ENCODE assay signal across 8 cellular contexts in the genomic region with DNA sequence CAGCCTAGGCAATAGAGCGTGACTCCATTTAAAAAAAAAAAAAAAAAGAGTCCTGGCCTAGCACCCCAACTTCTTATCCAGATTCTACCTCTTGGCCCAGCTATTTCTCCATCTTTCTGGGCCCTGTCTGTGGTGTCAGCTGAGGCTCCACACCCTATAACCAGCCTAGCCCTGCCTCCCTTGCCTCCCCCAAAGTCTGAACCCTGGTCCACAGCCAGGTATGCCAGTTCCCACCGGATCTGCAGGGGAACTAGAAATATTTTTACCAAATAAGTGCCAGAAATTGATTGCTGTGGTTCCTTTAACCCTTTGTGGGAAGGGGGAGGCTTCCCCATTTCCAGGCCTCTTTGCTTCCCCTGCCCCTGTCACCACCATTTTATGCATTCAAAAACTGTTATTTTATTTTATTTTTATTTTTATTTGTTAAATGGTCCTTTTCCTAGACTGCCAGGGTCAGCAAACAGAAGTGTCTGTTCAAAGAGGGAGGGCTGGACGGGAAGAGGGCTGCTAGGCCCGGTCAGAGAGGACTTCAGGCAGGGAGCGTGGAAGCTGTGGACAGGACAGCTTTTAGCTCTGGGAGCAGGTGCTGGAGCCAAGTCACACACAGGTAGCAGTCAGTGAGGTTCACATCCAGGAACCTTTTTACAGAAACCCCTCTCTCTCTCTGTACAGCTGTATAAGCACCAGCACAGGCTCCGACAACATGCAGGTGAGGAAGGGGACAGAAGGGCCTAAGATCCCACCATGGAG. TPM values are rescaled to one million over a fixed set of nuclear protein-coding genes. Genes with fewer than 3 reads are reported as not detected.
A peak's percentile ranks its signal among the peaks of the same experiment; 100 is the strongest.
DNase-seq lines count a peak whose midpoint lies in the region; ATAC-seq, FAIRE-seq and TF ChIP-seq lines count a peak whose summit lies in the region.

No MANE protein-coding gene starts in this region.

- no TSS peak for BruUV-seq in A673 (replicated peaks; lab: Mats Ljungman, UMichigan)

- in situ Hi-C loops in GM13977 (cut with MboI; ENCODE audit: low pct_unique_long_range_greater_than_20kb, low sequenced_read_pairs, unreplicated experiment), result no loop called here

- ATAC-seq in HG03175 (IDR thresholded peaks at IDR 0.05; ENCODE audit: unreplicated experiment) (peak; percentile 11), HG03378 (IDR thresholded peaks at IDR 0.05; ENCODE audit: unreplicated experiment) (no peak)

- peaks cover 27% of the 10 kb centered on the region for H3K4me1 ChIP-seq in A673 (ENCODE audit: insufficient read depth, low read length, poor library complexity, severe bottlenecking)

- TF ChIP-seq CTCF in A673 (conservative IDR thresholded peaks at IDR 0.05; ENCODE audit: low read depth, low read length) (no peak), GM13977 (IDR thresholded peaks at IDR 0.05; ENCODE audit: extremely low read depth, insufficient read depth, missing control alignments) (no peak)

- intact Hi-C loops in A673 (cut with micrococcal nuclease; ENCODE audit: unreplicated experiment), result no loop called here

- H3K4me3 ChIP-seq in A673 (ENCODE audit: low read depth, low read length, poor library complexity, severe bottlenecking), result no peak overlapping the region

- DNase-seq in A673 (ENCODE audit: low spot score) (no peak), GM19239 (ENCODE audit: insufficient read length, low spot score) (no peak), epithelial cell of prostate (ENCODE audit: low read depth, low spot score) (no peak), NCI-H1092 treated with DMSO at 0.1 percent for 48 hours (lab: John Stamatoyannopoulos, UW) (no peak), GM13977 (ENCODE audit: low spot score) (no peak), C1 segment of cervical spinal cord (lab: John Stamatoyannopoulos, UW) (no peak)

- CTCF ChIA-PET in A673 (lab: Charles Lee), result interaction anchor here (0.6 kb wide), 1 partner anchor 153 kb away, joined by 3 read pairs; no protein-coding TSS in a partner anchor

- POLR2A ChIA-PET in A673 (lab: Charles Lee; ENCODE audit: low non-redundant PET), result no interaction called here

- no peaks in the 10 kb centered on the region for H3K27me3 ChIP-seq in A673 (replicated peaks; ENCODE audit: insufficient read depth, low read depth, low read length, poor library complexity)

- FAIRE-seq in GM19239 (lab: Jason Lieb, UNC), result peak; percentile 18

- H3K9me3 ChIP-seq in A673 (ENCODE audit: low read depth, low read length, poor library complexity, severe bottlenecking), result no peaks in the 10 kb centered on the region

- H3K36me3 ChIP-seq in A673 (ENCODE audit: insufficient read depth, low read length, poor library complexity, severe bottlenecking), result no peaks in the 10 kb centered on the region

- H3K27ac ChIP-seq in A673 (ENCODE audit: low read depth, low read length, poor library complexity, severe bottlenecking) (peak overlapping the region; percentile 38), epithelial cell of prostate (peak overlapping the region; percentile 82)

RNA-seq across cellular contexts. Expression of gene TTC9, which starts 23.2 kb away (rescaled TPM):
- total RNA-seq in A673 (2021), result 4.2 and 4.7 TPM in 2 replicates
